In genomic region chr14:56138987-56139386, GRCh38 we compare ENCODE assay signal across 16 cellular contexts. TPM values are rescaled to one million over a fixed set of nuclear protein-coding genes. Genes with fewer than 3 reads are reported as not detected.
DNase-seq lines count a peak whose midpoint lies in the region; ATAC-seq and TF ChIP-seq lines count a peak whose summit lies in the region.
"Had no signal": no experiment of that assay in that cellular context is flagged by ENCODE, and none has a peak within 500 bp of the region (broad histone marks: within the 10 kb centered on the region; RNA-seq: fewer than 3 reads in every experiment).

No MANE protein-coding gene starts in this region.

- no peak overlapping the region for H3K4me3 ChIP-seq in testis
- H3K4me3 ChIP-seq: HAP-1, SK-N-MC had no signal

- peaks cover 49% of the 10 kb centered on the region for H3K4me1 Mint-ChIP-seq in endothelial cell (ENCODE audit: unreplicated experiment)

- no peak for TF ChIP-seq CTCF in endothelial cell (IDR thresholded peaks at IDR 0.05; ENCODE audit: unreplicated experiment)
- no peak for TF ChIP-seq CTCF in testis (IDR thresholded peaks at IDR 0.05)

- no peaks in the 10 kb centered on the region for H3K9me3 ChIP-seq in testis
- H3K9me3 ChIP-seq: BE2C, HAP-1 had no signal

- no peaks in the 10 kb centered on the region for H3K27me3 ChIP-seq in testis
- H3K27me3 ChIP-seq: BE2C had no signal

- H3K36me3 ChIP-seq in testis (ENCODE audit: low read depth, missing control alignments): no peaks in the 10 kb centered on the region
- H3K36me3 ChIP-seq: BE2C, HAP-1 had no signal

- H3K9me3 Mint-ChIP-seq in endothelial cell (ENCODE audit: unreplicated experiment): no peaks in the 10 kb centered on the region

- H3K36me3 Mint-ChIP-seq in endothelial cell (ENCODE audit: low read depth, unreplicated experiment): no peaks in the 10 kb centered on the region
- H3K36me3 Mint-ChIP-seq: CD8-positive, alpha-beta memory T cell had no signal

- WGBS in testis, 2 donors: 61 to 71% methylated on average over 2 of the region's 2 CpGs

- DNase-seq in G401 (ENCODE audit: low spot score) (peak; percentile 80), NCI-H524 treated with DMSO at 0.1 percent for 48 hours (lab: John Stamatoyannopoulos, UW) (peak; percentile 100), endothelial cell (ENCODE audit: low spot score) (no peak), testis (no peak), LoVo (ENCODE audit: low spot score) (no peak), nucleus accumbens (lab: John Stamatoyannopoulos, UW) (no peak)
- DNase-seq: BE2C; CD8-positive, alpha-beta memory T cell; Kasumi-1; MV-4-11; NCI-H1417 treated with DMSO at 0.1 percent for 48 hours; NCI-H2029; NCI-H526 had no signal

- H3K27me3 Mint-ChIP-seq in endothelial cell (ENCODE audit: unreplicated experiment): peaks cover 3% of the 10 kb centered on the region

- H3K4me3 Mint-ChIP-seq in endothelial cell (ENCODE audit: unreplicated experiment): no peak overlapping the region
- H3K4me3 Mint-ChIP-seq: CD8-positive, alpha-beta memory T cell had no signal

- intact Hi-C loops in testis (cut with DNase I; ENCODE audit: low total_unique reads): no loop called here

- peaks cover 14% of the 10 kb centered on the region for H3K4me1 ChIP-seq in testis

- H3K27ac Mint-ChIP-seq in endothelial cell (ENCODE audit: unreplicated experiment): peak overlapping the region; percentile 38

- ATAC-seq in GM21367 (IDR thresholded peaks at IDR 0.05; ENCODE audit: unreplicated experiment): no peak

- in situ Hi-C loops in G401 (cut with HindIII; ENCODE audit: low sequenced_read_pairs): no loop called here

- TF ChIP-seq POLR2A in testis (IDR thresholded peaks at IDR 0.05): no peak

- no peak overlapping the region for H3K27ac ChIP-seq in testis
- H3K27ac ChIP-seq: SK-N-MC had no signal

RNA-seq across cellular contexts. Expression of gene PELI2, which starts 20.8 kb away (rescaled TPM):
- under 0.01 and 0.10 TPM in 2 replicates for total RNA-seq in G401 (2014; rRNA removed; shearing (Covaris generic))
- total RNA-seq in endothelial cell (ENCODE audit: unreplicated experiment): 40.6 TPM
- total RNA-seq in testis: 10 to 100 TPM; 27.6 to 32.5 TPM
- 14.5 TPM for polyA plus RNA-seq in testis (ENCODE audit: insufficient read depth, low read depth, low replicate concordance)

Comparison
In these comparisons a context has a peak if more than half of its experiments do, and no peak if none do; other contexts are left out.
1. DNase-seq: peak in G401 (single experiment) and NCI-H524 treated with DMSO at 0.1 percent for 48 hours (single experiment); none in endothelial cell (single experiment), testis (single experiment), LoVo (single experiment) and nucleus accumbens (0 of 56).
2. RNA of gene PELI2, which starts 20.8 kb away (total RNA-seq): 40.6 TPM in endothelial cell (single experiment) and 27.6 to 32.5 TPM in testis; under 0.01 to 0.10 TPM in G401; every median in the first group is over 10 times any median in the second.